In the genomic region with DNA sequence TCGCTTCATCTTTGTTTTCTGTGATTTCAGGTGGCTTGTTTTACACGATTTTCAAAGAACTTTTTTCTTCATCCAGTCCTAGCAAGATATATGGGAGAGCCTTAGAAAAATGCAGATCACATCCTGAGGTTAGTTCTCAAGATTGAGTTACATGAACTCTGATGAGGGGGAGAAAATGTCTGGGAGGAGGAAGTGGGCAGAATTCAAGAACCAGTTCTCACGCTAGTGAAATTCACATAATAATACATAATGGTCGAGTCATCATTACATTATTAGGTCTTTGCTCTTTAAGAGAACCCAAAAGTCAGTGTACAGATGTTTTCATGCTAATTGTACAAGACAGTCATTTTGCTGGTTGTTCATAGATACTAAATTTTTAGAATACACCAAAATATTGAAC, we compare ENCODE assay signal across 25 cellular contexts.
"Had no signal": no experiment of that assay in that cellular context is flagged by ENCODE, and none has a peak within 500 bp of the region (broad histone marks: within the 10 kb centered on the region; RNA-seq: fewer than 3 reads in every experiment).

No MANE protein-coding gene starts in this region.

- DNase-seq: activated CD4-positive, alpha-beta T cell treated with anti-CD3 and anti-CD28 coated beads, Interleukin-2, amount 10 ng/mL, durations not matched to agents 24 days and 14 days; anterior cingulate cortex; cerebellar nuclear complex; dermis blood vessel endothelial cell; effector memory CD8-positive, alpha-beta T cell; foreskin melanocyte; glutamatergic neuron; hippocampal formation; islet precursor cell; nucleus accumbens; posterior cingulate gyrus; sigmoid colon; spleen; stimulated activated CD4-positive, alpha-beta T cell treated with anti-CD3 and anti-CD28 coated beads, Interleukin-4, amount 100 ng/mL, for 4 hours; stimulated activated naive B cell treated with anti-CD40 and anti-IgM and Interleukin-4, amounts not matched to agents 10 μg/mL and 1 μg/mL and 100 μg/mL, for 72 hours; T-helper 1 cell; T-helper 9 cell; thyroid gland had no signal

- H3K27ac ChIP-seq: breast epithelium, sigmoid colon, thyroid gland had no signal

- H3K4me1 ChIP-seq: thyroid gland had no signal

- H3K9me3 Mint-ChIP-seq: activated CD4-positive, alpha-beta T cell treated with anti-CD3 and anti-CD28 coated beads, Interleukin-2, amount 10 ng/mL, durations not matched to agents 24 days and 14 days; activated T-helper 1 cell treated with anti-CD3 and anti-CD28 coated beads, Interleukin-12 subunit alpha, Interleukin-12 subunit beta, Interleukin-2, Interleukin-4 antibody, amounts not matched to agents 30 ng/mL and 10 ng/mL and 1 ng/mL, durations not matched to agents 14 hours and 24 hours and 36 hours; effector memory CD8-positive, alpha-beta T cell; nephron; stimulated activated naive B cell treated with anti-CD40 and anti-IgM and Interleukin-4, amounts not matched to agents 10 μg/mL and 1 μg/mL and 100 μg/mL, for 72 hours had no signal

- H3K4me3 ChIP-seq: breast epithelium, lung, sigmoid colon, spleen, thyroid gland had no signal

- ATAC-seq: effector memory CD8-positive, alpha-beta T cell; left lobe of liver; SK-N-SH treated with all-trans-retinoic acid at 6 μM for 48 hours; stimulated activated naive B cell treated with anti-CD40 and anti-IgM and Interleukin-4, amounts not matched to agents 10 μg/mL and 1 μg/mL and 100 μg/mL, for 72 hours had no signal

- H3K9me3 ChIP-seq: breast epithelium, sigmoid colon, spleen, thyroid gland had no signal

- H3K27me3 Mint-ChIP-seq: activated CD4-positive, alpha-beta T cell treated with anti-CD3 and anti-CD28 coated beads, Interleukin-2, amount 10 ng/mL, durations not matched to agents 24 days and 14 days; activated naive CD8-positive, alpha-beta T cell; effector memory CD8-positive, alpha-beta T cell; stimulated activated naive B cell treated with anti-CD40 and anti-IgM and Interleukin-4, amounts not matched to agents 10 μg/mL and 1 μg/mL and 100 μg/mL, for 72 hours had no signal

- H3K27ac Mint-ChIP-seq: activated CD4-positive, alpha-beta T cell treated with anti-CD3 and anti-CD28 coated beads, Interleukin-2, amount 10 ng/mL, durations not matched to agents 24 days and 14 days; activated T-helper 1 cell treated with anti-CD3 and anti-CD28 coated beads, Interleukin-12 subunit alpha, Interleukin-12 subunit beta, Interleukin-2, Interleukin-4 antibody, amounts not matched to agents 30 ng/mL and 10 ng/mL and 1 ng/mL, durations not matched to agents 14 hours and 24 hours and 36 hours; effector memory CD8-positive, alpha-beta T cell; stimulated activated naive B cell treated with anti-CD40 and anti-IgM and Interleukin-4, amounts not matched to agents 10 μg/mL and 1 μg/mL and 100 μg/mL, for 72 hours had no signal

- H3K4me3 Mint-ChIP-seq: activated CD4-positive, alpha-beta T cell treated with anti-CD3 and anti-CD28 coated beads, Interleukin-2, amount 10 ng/mL, durations not matched to agents 24 days and 14 days; activated naive CD8-positive, alpha-beta T cell; activated T-helper 1 cell treated with anti-CD3 and anti-CD28 coated beads, Interleukin-12 subunit alpha, Interleukin-12 subunit beta, Interleukin-2, Interleukin-4 antibody, amounts not matched to agents 30 ng/mL and 10 ng/mL and 1 ng/mL, durations not matched to agents 14 hours and 24 hours and 36 hours; effector memory CD8-positive, alpha-beta T cell; stimulated activated naive B cell treated with anti-CD40 and anti-IgM and Interleukin-4, amounts not matched to agents 10 μg/mL and 1 μg/mL and 100 μg/mL, for 72 hours had no signal

- H3K27me3 ChIP-seq: breast epithelium, sigmoid colon, spleen, thyroid gland had no signal
